13 cellular contexts compared by ENCODE assay signal in genomic region chr19:45473366-45474190, GRCh38. TPM values are rescaled to one million over a fixed set of nuclear protein-coding genes. Genes with fewer than 3 reads are reported as not detected.
DNase-seq lines count a peak whose midpoint lies in the region; ATAC-seq and TF ChIP-seq lines count a peak whose summit lies in the region.
"Had no signal": no experiment of that assay in that cellular context is flagged by ENCODE, and none has a peak within 500 bp of the region (broad histone marks: within the 10 kb centered on the region; RNA-seq: fewer than 3 reads in every experiment).

No MANE protein-coding gene starts in this region.

- no peak overlapping the region for H3K4me3 ChIP-seq in CD4-positive, CD25-positive, alpha-beta regulatory T cell (ENCODE audit: low read depth, low read length)
- H3K4me3 ChIP-seq in GM23338, result peak overlapping the region; percentile 76
- H3K4me3 ChIP-seq in coronary artery, result peak overlapping the region; percentile 36
- H3K4me3 ChIP-seq: vagina had no signal

- H2AFZ ChIP-seq in GM23338, result no peak overlapping the region

- H3K27me3 ChIP-seq in CD4-positive, CD25-positive, alpha-beta regulatory T cell (ENCODE audit: control insufficient read depth, insufficient read depth, low read length), result no peaks in the 10 kb centered on the region
- peaks cover 55% of the 10 kb centered on the region for H3K27me3 ChIP-seq in GM23338 (ENCODE audit: insufficient read depth)
- H3K27me3 ChIP-seq: vagina had no signal

- H3K9me3 ChIP-seq in CD4-positive, CD25-positive, alpha-beta regulatory T cell (ENCODE audit: control insufficient read depth in 2 of 2, low read length in 2 of 2), result no peaks in the 10 kb centered on the region
- H3K9me3 ChIP-seq: vagina had no signal

- H3K4me1 Mint-ChIP-seq in CD4-positive, CD25-positive, alpha-beta regulatory T cell, result peaks cover 9 to 40% (median 27%) of the 10 kb centered on the region in 4 donors
- H3K4me1 Mint-ChIP-seq in GM23338 (peaks cover 28% of the 10 kb centered on the region), naive B cell (peaks cover 68 to 86% (median 71%) of the 10 kb centered on the region in 3 donors)

- no peaks in the 10 kb centered on the region for H4K20me1 ChIP-seq in GM23338 (replicated peaks; ENCODE audit: insufficient read depth)

- DNase-seq in CD4-positive, CD25-positive, alpha-beta regulatory T cell, result peak in 2 of 3 donors; percentile 18 to 55
- DNase-seq in GM23338 (ENCODE audit: low spot score), result peak; percentile 68
- no peak for DNase-seq in coronary artery (ENCODE audit: low spot score)
- DNase-seq in naive B cell, result peak; percentile 65
- DNase-seq in SKM-1 treated with dmso at 0.1 percent for 144 hours (lab: John Stamatoyannopoulos, UW; ENCODE audit: unreplicated experiment), result no peak
- no peak for DNase-seq in inferior parietal cortex (ENCODE audit: extremely low spot score)
- no peak for DNase-seq in dermis blood vessel endothelial cell
- DNase-seq: activated B cell treated with CpG ODN at 0.5 μM for 24 hours, kidney glomerular epithelial cell, NCI-H1436, OCI-M1 had no signal

- H3F3A ChIP-seq in GM23338 (replicated peaks; ENCODE audit: low read depth), result peaks cover 7% of the 10 kb centered on the region

- peaks cover 17% of the 10 kb centered on the region for H3K36me3 ChIP-seq in CD4-positive, CD25-positive, alpha-beta regulatory T cell (ENCODE audit: control insufficient read depth, insufficient read depth, low read length)
- H3K36me3 ChIP-seq in GM23338 (ENCODE audit: insufficient read depth), result no peaks in the 10 kb centered on the region
- H3K36me3 ChIP-seq: vagina had no signal

- H3K27ac Mint-ChIP-seq in CD4-positive, CD25-positive, alpha-beta regulatory T cell, result peak overlapping the region in 2 of 3 donors; percentile 38 to 89
- H3K27ac Mint-ChIP-seq in GM23338 (no peak overlapping the region; the same call in 1 of the 2 replicates), naive B cell (peak overlapping the region in 5 of 6 donors; percentile 58 to 100 (median 94))
- H3K27ac Mint-ChIP-seq: stimulated activated naive CD8-positive, alpha-beta T cell treated with anti-CD3 and anti-CD28 coated beads, Interleukin-15, Interleukin-2, amounts not matched to agents 100 ng/mL and 50 ng/mL, for 24 hours had no signal

- H3K4me3 Mint-ChIP-seq in CD4-positive, CD25-positive, alpha-beta regulatory T cell, result peak overlapping the region in 1 of 4 donors; percentile 83
- H3K4me3 Mint-ChIP-seq in GM23338, result peak overlapping the region; percentile 56
- H3K4me3 Mint-ChIP-seq in naive B cell, result peak overlapping the region; percentile 23 to 96 (median 68)
- H3K4me3 Mint-ChIP-seq: stimulated activated naive CD8-positive, alpha-beta T cell treated with anti-CD3 and anti-CD28 coated beads, Interleukin-15, Interleukin-2, amounts not matched to agents 100 ng/mL and 50 ng/mL, for 24 hours had no signal

- peak overlapping the region; percentile 93 for H3K4me2 ChIP-seq in GM23338

- H3K27me3 Mint-ChIP-seq in CD4-positive, CD25-positive, alpha-beta regulatory T cell, result peaks cover 6% of the 10 kb centered on the region
- peaks cover 46% of the 10 kb centered on the region for H3K27me3 Mint-ChIP-seq in GM23338 (ENCODE audit: insufficient read depth, low read depth, poor library complexity)
- peaks cover 39 to 54% (median 42%) of the 10 kb centered on the region in 3 donors for H3K27me3 Mint-ChIP-seq in naive B cell

- no peak for ATAC-seq in CD4-positive, CD25-positive, alpha-beta regulatory T cell (ENCODE audit: low read depth in 2 of 2)
- ATAC-seq in GM23338 (no peak), naive B cell (ENCODE audit: low read depth in 2 of 2) (no peak)

- H3K79me2 ChIP-seq in GM23338 (replicated peaks; ENCODE audit: insufficient read depth), result no peaks in the 10 kb centered on the region

- no peak overlapping the region for H3K27ac ChIP-seq in CD4-positive, CD25-positive, alpha-beta regulatory T cell (ENCODE audit: insufficient read depth, low read length, poor library complexity, severe bottlenecking)
- H3K27ac ChIP-seq in GM23338 (ENCODE audit: low read depth) (no peak overlapping the region), coronary artery (no peak overlapping the region)
- H3K27ac ChIP-seq: vagina had no signal

- peaks cover 0 to 8% (median 0%) of the 10 kb centered on the region in 7 donors for H3K9me3 Mint-ChIP-seq in CD4-positive, CD25-positive, alpha-beta regulatory T cell
- H3K9me3 Mint-ChIP-seq in GM23338 (peaks cover under 1% of the 10 kb centered on the region; the same call in 2 of the 3 replicates), naive B cell (peaks cover 0 to 9% (median 0%) of the 10 kb centered on the region in 7 donors)
- H3K9me3 Mint-ChIP-seq: activated B cell treated with CpG ODN at 0.5 μM for 24 hours; stimulated activated naive CD8-positive, alpha-beta T cell treated with anti-CD3 and anti-CD28 coated beads, Interleukin-15, Interleukin-2, amounts not matched to agents 100 ng/mL and 50 ng/mL, for 24 hours had no signal

- H3K9me2 ChIP-seq in GM23338 (ENCODE audit: insufficient read depth), result no peaks in the 10 kb centered on the region

- H3K36me3 Mint-ChIP-seq in CD4-positive, CD25-positive, alpha-beta regulatory T cell, result no peaks in the 10 kb centered on the region
- H3K36me3 Mint-ChIP-seq in GM23338 (ENCODE audit: low read depth) (no peaks in the 10 kb centered on the region; the same call in 1 of the 3 replicates), naive B cell (peaks cover 0 to 17% of the 10 kb centered on the region in 2 donors)

- H3K4me1 ChIP-seq in CD4-positive, CD25-positive, alpha-beta regulatory T cell (ENCODE audit: control insufficient read depth, insufficient read depth, low read length, poor library complexity, severe bottlenecking), result peaks cover 26% of the 10 kb centered on the region
- peaks cover 21% of the 10 kb centered on the region; the same call in 1 of the 2 replicates for H3K4me1 ChIP-seq in GM23338 (ENCODE audit: insufficient read depth)

- TF ChIP-seq CTCF in GM23338 (conservative IDR thresholded peaks at IDR 0.05; ENCODE audit: low read depth in 2 of 2) (0 out of 4 replicates have a peak, but pooled peaks of 1 of the 2 experiments have one; percentile 3), coronary artery (IDR thresholded peaks at IDR 0.05) (no peak)

TF ChIP-seq in GM23338, 12 proteins besides CTCF, POLR2A, EP300 and RAD21:
- TF ChIP-seq ZNF331 (CRISPR knock-in tag; IDR thresholded peaks at IDR 0.05; ENCODE audit: low read depth) (no peak), POLR2AphosphoS5 (IDR thresholded peaks at IDR 0.05; ENCODE audit: low read depth) (no peak), NANOG (IDR thresholded peaks at IDR 0.05; ENCODE audit: borderline replicate concordance) (no peak), ZNF114 (CRISPR knock-in tag; IDR thresholded peaks at IDR 0.05) (no peak), ETS1 (IDR thresholded peaks at IDR 0.05) (no peak), EZH2 (IDR thresholded peaks at IDR 0.05; ENCODE audit: low read depth, unreplicated experiment) (no peak), JUNB (IDR thresholded peaks at IDR 0.05; ENCODE audit: unreplicated experiment) (no peak), STAT1 (IDR thresholded peaks at IDR 0.05; ENCODE audit: unreplicated experiment) (no peak), EZH2phosphoT487 (IDR thresholded peaks at IDR 0.05; ENCODE audit: unreplicated experiment) (no peak)

RNA-seq across cellular contexts. Expression of gene FOSB, which starts 5.8 kb away (rescaled TPM):
- 731 TPM for total RNA-seq in CD4-positive, CD25-positive, alpha-beta regulatory T cell
- 10 to 100 TPM in 2 of 4 donors, 1 to 10 TPM in 2; 5.2 to 12.7 (median 9.6) TPM for polyA plus RNA-seq in CD4-positive, CD25-positive, alpha-beta regulatory T cell
- 0.89 and 1.9 TPM in 2 replicates for total RNA-seq in GM23338 (2014; rRNA removed; shearing (Covaris generic))
- polyA plus RNA-seq in GM23338 (2016; fragmentation: Nextera tagmentation; extraction: Ambion mirVana), result 0.55 and 0.77 TPM in 2 replicates
- 100 to 1,000 TPM in 1 of 6 donors, 10 to 100 TPM in 5; 26.6 to 110 (median 82.1) TPM for polyA plus RNA-seq in naive B cell (ENCODE audit: low read depth in 6 of 6)
- total RNA-seq in dermis blood vessel endothelial cell, result 0.65 and 23.8 TPM in 2 replicates

RNA-seq across cellular contexts. Expression of gene RTN2, which starts 23.3 kb away (rescaled TPM):
- total RNA-seq in CD4-positive, CD25-positive, alpha-beta regulatory T cell, result 1.5 TPM
- under 1 TPM; 0.09 to 0.88 (median 0.28) TPM for polyA plus RNA-seq in CD4-positive, CD25-positive, alpha-beta regulatory T cell
- total RNA-seq in GM23338 (2014; rRNA removed; shearing (Covaris generic)), result 22.8 and 32.1 TPM in 2 replicates
- 7.0 and 8.6 TPM in 2 replicates for polyA plus RNA-seq in GM23338 (2016; fragmentation: Nextera tagmentation; extraction: Ambion mirVana)
- under 1 TPM in 3 of 6 donors, not detected in 3; 0.28 to 0.58 (median 0.47) TPM for polyA plus RNA-seq in naive B cell (ENCODE audit: low read depth in 6 of 6)
- total RNA-seq in dermis blood vessel endothelial cell, result 9.0 and 10.2 TPM in 2 replicates

RNA-seq across cellular contexts. Expression of gene PPM1N, which starts 24.7 kb away (rescaled TPM):
- 2.3 TPM for total RNA-seq in CD4-positive, CD25-positive, alpha-beta regulatory T cell
- 1 to 10 TPM; 2.5 to 6.7 (median 3.7) TPM for polyA plus RNA-seq in CD4-positive, CD25-positive, alpha-beta regulatory T cell
- 9.6 and 15.2 TPM in 2 replicates for total RNA-seq in GM23338 (2014; rRNA removed; shearing (Covaris generic))
- polyA plus RNA-seq in GM23338 (2016; fragmentation: Nextera tagmentation; extraction: Ambion mirVana) (25.1 and 30.1 TPM in 2 replicates), naive B cell (ENCODE audit: low read depth in 6 of 6) (1 to 10 TPM; 1.6 to 3.4 (median 2.4) TPM)
- total RNA-seq in dermis blood vessel endothelial cell, result 0.60 and 1.5 TPM in 2 replicates

RNA-seq across cellular contexts. Expression of gene VASP, which starts 33.7 kb away (rescaled TPM):
- total RNA-seq in CD4-positive, CD25-positive, alpha-beta regulatory T cell, result 115 TPM
- polyA plus RNA-seq in CD4-positive, CD25-positive, alpha-beta regulatory T cell, result 10 to 100 TPM; 40.3 to 53.2 (median 50.4) TPM
- total RNA-seq in GM23338 (2014; rRNA removed; shearing (Covaris generic)), result 146 and 147 TPM in 2 replicates
- 60.3 and 68.3 TPM in 2 replicates for polyA plus RNA-seq in GM23338 (2016; fragmentation: Nextera tagmentation; extraction: Ambion mirVana)
- polyA plus RNA-seq in naive B cell (ENCODE audit: low read depth in 6 of 6), result 10 to 100 TPM; 51.5 to 87.2 (median 64.3) TPM
- total RNA-seq in dermis blood vessel endothelial cell, result 93.9 and 101 TPM in 2 replicates

RNA-seq across cellular contexts. Expression of gene ERCC1, which starts 49.9 kb away (rescaled TPM):
- 30.5 TPM for total RNA-seq in CD4-positive, CD25-positive, alpha-beta regulatory T cell
- polyA plus RNA-seq in CD4-positive, CD25-positive, alpha-beta regulatory T cell, result 10 to 100 TPM; 25.9 to 28.7 (median 26.3) TPM
- 39.0 and 45.9 TPM in 2 replicates for total RNA-seq in GM23338 (2014; rRNA removed; shearing (Covaris generic))
- polyA plus RNA-seq in GM23338 (2016; fragmentation: Nextera tagmentation; extraction: Ambion mirVana) (52.3 and 56.3 TPM in 2 replicates), naive B cell (ENCODE audit: low read depth in 6 of 6) (10 to 100 TPM; 40.0 to 91.4 (median 46.2) TPM)
- total RNA-seq in dermis blood vessel endothelial cell, result 56.5 and 63.1 TPM in 2 replicates

Comparison
In these comparisons a context has a peak if more than half of its experiments do, and no peak if none do; other contexts are left out.
1. DNase-seq: peak in CD4-positive, CD25-positive, alpha-beta regulatory T cell (2 of 3), GM23338 (single experiment) and naive B cell (single experiment); none in coronary artery (single experiment), SKM-1 treated with dmso at 0.1 percent for 144 hours (single experiment), inferior parietal cortex (single experiment) and dermis blood vessel endothelial cell (single experiment).
2. RNA of gene FOSB, which starts 5.8 kb away (total RNA-seq): 731 TPM in CD4-positive, CD25-positive, alpha-beta regulatory T cell (single experiment); 0.65 to 23.8 TPM in dermis blood vessel endothelial cell and 0.89 to 1.9 TPM in GM23338; every median in the first group is over 10 times any median in the second.